ENCODE assay signal across 16 cellular contexts in the genomic region with DNA sequence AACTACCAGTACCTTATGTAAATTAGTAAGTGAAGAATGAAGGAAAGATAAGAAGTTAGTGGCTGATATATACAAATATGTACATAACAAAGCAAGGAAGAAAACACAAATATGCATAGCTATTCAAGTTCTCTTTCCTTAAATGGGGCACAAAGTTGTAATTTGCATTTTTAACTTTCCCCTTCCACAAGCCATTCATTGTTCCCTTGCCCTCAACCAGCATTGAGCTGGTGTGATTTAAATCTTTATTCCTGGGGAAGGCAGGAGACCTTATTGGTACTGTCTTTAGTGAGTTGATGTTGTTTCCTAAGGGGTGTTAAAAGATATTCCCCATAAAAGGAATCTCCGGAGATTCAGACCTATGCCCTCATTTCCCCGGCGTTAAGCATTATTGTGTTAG.
DNase-seq lines count a peak whose midpoint lies in the region; ATAC-seq, FAIRE-seq and TF ChIP-seq lines count a peak whose summit lies in the region.
"Had no signal": no experiment of that assay in that cellular context is flagged by ENCODE, and none has a peak within 500 bp of the region (broad histone marks: within the 10 kb centered on the region; RNA-seq: fewer than 3 reads in every experiment).

No MANE protein-coding gene starts in this region.

- no peak overlapping the region for H3K56ac ChIP-seq in H1 (replicated peaks; ENCODE audit: insufficient read length, low read depth, low read length)

- H2BK15ac ChIP-seq in H1 (ENCODE audit: low read length): no peak overlapping the region

- H3K4me1 ChIP-seq in HUES48 (ENCODE audit: control insufficient read depth, insufficient read depth, low read length) (peaks cover 34% of the 10 kb centered on the region), H1 (replicated peaks in 1 of 4; ENCODE audit: control insufficient read depth in 3 of 4, insufficient read depth in 4 of 4, low read length in 3 of 4) (peaks cover 4 to 12% (median 6%) of the 10 kb centered on the region in 4 experiments; a peak in 6 of 7 replicates), iPS-15b (ENCODE audit: control insufficient read depth, insufficient read depth, low read length) (peaks cover 8% of the 10 kb centered on the region), neural progenitor cell (no peaks in the 10 kb centered on the region)

- peak; percentile 75 for FAIRE-seq in H1 (lab: Jason Lieb, UNC)
- FAIRE-seq: HTR-8/SVneo had no signal

- H3K4me3 ChIP-seq in HUES48 (ENCODE audit: low read depth, low read length) (peak overlapping the region; percentile 11; the same call in 1 of the 2 replicates), H1 (ENCODE audit: extremely low read depth in 1 of 4, insufficient read depth in 2 of 4, low read depth in 3 of 4, low read length in 4 of 4) (no peak overlapping the region), iPS-15b (ENCODE audit: low read depth, low read length) (no peak overlapping the region), neural progenitor cell (no peak overlapping the region)

- TF ChIP-seq RAD21 in H1 (IDR thresholded peaks at IDR 0.05 in 1 of 2, conservative IDR thresholded peaks at IDR 0.05 in 1 of 2; ENCODE audit: low read depth in 2 of 2, low read length in 2 of 2): no peak

- H4K91ac ChIP-seq in H1 (replicated peaks; ENCODE audit: insufficient read length, low read length): peak overlapping the region; percentile 75

- TF ChIP-seq POLR2A in H1 (IDR thresholded peaks at IDR 0.05; ENCODE audit: control extremely low read depth in 1 of 2, low read depth in 2 of 2, low read length in 2 of 2): no peak

- no peaks in the 10 kb centered on the region for H3K9me3 Mint-ChIP-seq in neural progenitor cell

- H4K20me1 ChIP-seq in H1 (replicated peaks in 1 of 2; ENCODE audit: control insufficient read depth in 1 of 2, insufficient read depth in 2 of 2, low read length in 2 of 2) (no peaks in the 10 kb centered on the region), neural progenitor cell (ENCODE audit: low read depth) (no peaks in the 10 kb centered on the region)

- no peak for DNase-seq in H1 (ENCODE audit: low read depth in 1 of 2, low spot score in 2 of 2)
- no peak for DNase-seq in neural progenitor cell (ENCODE audit: low spot score)
- DNase-seq in NCI-H2107 treated with DMSO at 0.1 percent for 48 hours (lab: John Stamatoyannopoulos, UW; ENCODE audit: unreplicated experiment): no peak
- DNase-seq in NCI-H1105 treated with DMSO at 0.1 percent for 48 hours (lab: John Stamatoyannopoulos, UW): no peak
- DNase-seq: ACHN; C1 segment of cervical spinal cord; Calu3; CD4-positive, alpha-beta T cell; DMS 273 treated with DMSO at 0.1 percent for 48 hours; H7 had no signal

- no peak overlapping the region for H2AK5ac ChIP-seq in H1 (ENCODE audit: low read depth, low read length)

- H2BK5ac ChIP-seq in H1 (ENCODE audit: low read depth, low read length): peak overlapping the region; percentile 94; the same call in 1 of the 2 replicates

- 46% methylated on average over 3 of the region's 3 CpGs; no CpG with 5 or more reads in 1 of the 2 experiments for whole genome bisulfite sequencing in H1 (ENCODE audit: extremely low coverage in 1 of 2, insufficient coverage in 1 of 2, insufficient read length in 1 of 2, insufficient replicate concordance in 2 of 2, low coverage in 1 of 2, low lambda C conversion rate in 2 of 2, missing lambda C conversion rate in 1 of 2), 2 experiments

- no peak overlapping the region for H3K23ac ChIP-seq in H1 (ENCODE audit: insufficient read length)

- no peak for TF ChIP-seq EP300 in H1 (IDR thresholded peaks at IDR 0.05; ENCODE audit: borderline replicate concordance in 1 of 2, low read depth in 2 of 2, low read length in 2 of 2)

- no peaks in the 10 kb centered on the region for H3F3A ChIP-seq in neural progenitor cell (ENCODE audit: low read depth)

- ATAC-seq in HG02678 (IDR thresholded peaks at IDR 0.05; ENCODE audit: unreplicated experiment) (no peak), GM21390 (IDR thresholded peaks at IDR 0.05; ENCODE audit: unreplicated experiment) (no peak)

- H2BK20ac ChIP-seq in H1 (ENCODE audit: low read length): peak overlapping the region; percentile 99; the same call in 1 of the 2 replicates

- H3K23me2 ChIP-seq in H1 (ENCODE audit: low read depth, low read length): no peaks in the 10 kb centered on the region

- CTCF ChIA-PET in H1 (lab: Charles Lee; ENCODE audit: partially characterized antibody): no interaction called here

- no peaks in the 10 kb centered on the region for H3K36me3 ChIP-seq in HUES48 (ENCODE audit: control insufficient read depth, insufficient read depth, low read length)
- H3K36me3 ChIP-seq in H1 (ENCODE audit: control insufficient read depth in 2 of 4, insufficient read depth in 4 of 4, low read length in 3 of 4): no peaks in the 10 kb centered on the region; a peak in 1 of 8 replicates
- no peaks in the 10 kb centered on the region for H3K36me3 ChIP-seq in iPS-15b (ENCODE audit: control insufficient read depth, insufficient read depth, low read length)
- no peaks in the 10 kb centered on the region for H3K36me3 ChIP-seq in neural progenitor cell

- H3K27ac Mint-ChIP-seq in neural progenitor cell: no peak overlapping the region
- H3K27ac Mint-ChIP-seq: B cell; CD4-positive, alpha-beta T cell had no signal

- H3K27ac ChIP-seq in HUES48 (ENCODE audit: low read depth, low read length): peak overlapping the region; percentile 81
- H3K27ac ChIP-seq in H1 (ENCODE audit: low read depth, low read length): peak overlapping the region; percentile 55; the same call in 1 of the 2 replicates
- no peak overlapping the region for H3K27ac ChIP-seq in neural progenitor cell

- peak overlapping the region; percentile 62 for H2AFZ ChIP-seq in H1 (ENCODE audit: low read length)
- H2AFZ ChIP-seq in neural progenitor cell (replicated peaks): peak overlapping the region; percentile 69

- TF ChIP-seq CTCF in H1 (IDR thresholded peaks at IDR 0.05; ENCODE audit: control extremely low read depth in 1 of 3, insufficient read depth in 1 of 3, low read depth in 1 of 3, low read length in 3 of 3): no peak
- TF ChIP-seq CTCF in neural progenitor cell (IDR thresholded peaks at IDR 0.05): no peak

- H3K27me3 ChIP-seq in HUES48 (ENCODE audit: control insufficient read depth, insufficient read depth, low read length): no peaks in the 10 kb centered on the region
- H3K27me3 ChIP-seq in H1 (replicated peaks in 1 of 4; ENCODE audit: control insufficient read depth in 3 of 4, extremely low read depth in 1 of 4, insufficient read depth in 3 of 4, low read length in 3 of 4): no peaks in the 10 kb centered on the region
- H3K27me3 ChIP-seq in iPS-15b (ENCODE audit: control insufficient read depth, insufficient read depth, low read length): no peaks in the 10 kb centered on the region
- H3K27me3 ChIP-seq in neural progenitor cell: no peaks in the 10 kb centered on the region

- H3K4me3 Mint-ChIP-seq in neural progenitor cell: no peak overlapping the region
- H3K4me3 Mint-ChIP-seq: B cell; CD4-positive, alpha-beta T cell had no signal

- H3K79me1 ChIP-seq in H1 (ENCODE audit: low read depth, low read length): no peaks in the 10 kb centered on the region

- H3K4ac ChIP-seq in H1 (replicated peaks; ENCODE audit: insufficient read length, low read depth, low read length): no peak overlapping the region

- no peaks in the 10 kb centered on the region for H3K4me1 Mint-ChIP-seq in neural progenitor cell
- H3K4me1 Mint-ChIP-seq: B cell had no signal

- H3K4me2 ChIP-seq in H1 (ENCODE audit: insufficient read depth in 1 of 2, low read depth in 2 of 2, low read length in 2 of 2) (peak overlapping the region; percentile 3 to 41; a peak in 3 of 4 replicates), neural progenitor cell (no peak overlapping the region)

- POLR2A ChIA-PET in H1 (lab: Charles Lee; ENCODE audit: partially characterized antibody): no interaction called here

- H4K8ac ChIP-seq in H1 (ENCODE audit: extremely low read depth, insufficient read depth, low read length): no peak overlapping the region

- H3K36me3 Mint-ChIP-seq in neural progenitor cell: no peaks in the 10 kb centered on the region

- peaks cover 4% of the 10 kb centered on the region for H3K27me3 Mint-ChIP-seq in neural progenitor cell (ENCODE audit: insufficient read depth, low read depth)
- H3K27me3 Mint-ChIP-seq: B cell; CD4-positive, alpha-beta T cell had no signal

- no peak overlapping the region for H2BK120ac ChIP-seq in H1 (replicated peaks; ENCODE audit: low read depth, low read length)

- no peak overlapping the region for H3K9ac ChIP-seq in HUES48 (ENCODE audit: low read depth, low read length)
- no peak overlapping the region for H3K9ac ChIP-seq in H1 (replicated peaks in 1 of 4; ENCODE audit: extremely low read depth in 1 of 4, low read depth in 3 of 4, low read length in 3 of 4)
- H3K9ac ChIP-seq in iPS-15b (ENCODE audit: low read depth, low read length): peak overlapping the region; percentile 38
- no peak overlapping the region for H3K9ac ChIP-seq in neural progenitor cell

- no peak overlapping the region for H3K18ac ChIP-seq in H1 (ENCODE audit: extremely low read depth, low read length)

- H3K9me3 ChIP-seq in HUES48 (ENCODE audit: control insufficient read depth, insufficient read depth, low read length) (no peaks in the 10 kb centered on the region; the same call in 1 of the 2 replicates), H1 (ENCODE audit: insufficient read depth in 2 of 2, low read depth in 1 of 2, low read length in 1 of 2) (peaks cover 0 to 3% of the 10 kb centered on the region in 2 experiments; a peak in 1 of 4 replicates), iPS-15b (ENCODE audit: control insufficient read depth, insufficient read depth, low read length) (no peaks in the 10 kb centered on the region), neural progenitor cell (ENCODE audit: low read depth) (no peaks in the 10 kb centered on the region)

- H3K14ac ChIP-seq in H1 (ENCODE audit: insufficient read length): no peak overlapping the region

- H2BK12ac ChIP-seq in H1 (ENCODE audit: low read depth, low read length): peak overlapping the region; percentile 99; the same call in 1 of the 2 replicates

- H3K79me2 ChIP-seq in H1 (ENCODE audit: control insufficient read depth in 1 of 2, insufficient read depth in 2 of 2, low read length in 2 of 2): no peaks in the 10 kb centered on the region
- H3K79me2 ChIP-seq in neural progenitor cell (ENCODE audit: low read depth): no peaks in the 10 kb centered on the region

- H4K5ac ChIP-seq in H1 (ENCODE audit: insufficient read length, low read depth, low read length): peak overlapping the region; percentile 66

TF ChIP-seq in H1, 55 proteins besides CTCF, POLR2A, EP300 and RAD21 (continues in another document):
- TF ChIP-seq SP1 (IDR thresholded peaks at IDR 0.05; ENCODE audit: low read depth, low read length) (0 out of 2 replicates have a peak, but pooled peaks have one; percentile 14), BRCA1 (IDR thresholded peaks at IDR 0.05; ENCODE audit: low read depth, low read length) (no peak), RBBP5 (IDR thresholded peaks at IDR 0.05; ENCODE audit: borderline replicate concordance, low read depth, low read length) (no peak), POU5F1 (IDR thresholded peaks at IDR 0.05; ENCODE audit: low read depth, low read length) (0 out of 2 replicates have a peak, but pooled peaks have one; percentile 60), CBX5 (IDR thresholded peaks at IDR 0.05; ENCODE audit: low read depth, low read length) (no peak), JUND (IDR thresholded peaks at IDR 0.05; ENCODE audit: low read length) (no peak)
